Comparison of ENCODE assay signal across 9 cellular contexts in genomic region chr3:150371741-150372254, GRCh38. TPM values are rescaled to one million over a fixed set of nuclear protein-coding genes. Genes with fewer than 3 reads are reported as not detected.
DNase-seq lines count a peak whose midpoint lies in the region; TF ChIP-seq lines count a peak whose summit lies in the region.
"Had no signal": no experiment of that assay in that cellular context is flagged by ENCODE, and none has a peak within 500 bp of the region (broad histone marks: within the 10 kb centered on the region; RNA-seq: fewer than 3 reads in every experiment).

No MANE protein-coding gene starts in this region.

- H3K27me3 ChIP-seq in thyroid gland, result no peaks in the 10 kb centered on the region

- TF ChIP-seq CTCF in thyroid gland (IDR thresholded peaks at IDR 0.05), result no peak

- H3K9me3 Mint-ChIP-seq in activated CD4-positive, alpha-beta T cell treated with anti-CD3 and anti-CD28 coated beads, Interleukin-2, amount 10 ng/mL, durations not matched to agents 7 days and 5 days, result no peaks in the 10 kb centered on the region

- CTCF ChIA-PET in activated CD4-positive, alpha-beta T cell treated with anti-CD3 and anti-CD28 coated beads, Interleukin-2, amount 10 ng/mL, durations not matched to agents 7 days and 5 days (lab: Charles Lee), result no interaction called here

- H3K27ac ChIP-seq in thyroid gland, result peak overlapping the region in 2 of 3 donors; percentile 64 to 74

- WGBS in thyroid gland, 2 donors, result 16 to 28% methylated on average over 6 of the region's 6 CpGs

- H3K36me3 Mint-ChIP-seq in activated CD4-positive, alpha-beta T cell treated with anti-CD3 and anti-CD28 coated beads, Interleukin-2, amount 10 ng/mL, durations not matched to agents 7 days and 5 days (ENCODE audit: low read depth), result no peaks in the 10 kb centered on the region

- TF ChIP-seq POLR2A in thyroid gland (IDR thresholded peaks at IDR 0.05), result peak in 1 of 2 donors; percentile 72

- no peak overlapping the region for H3K27ac Mint-ChIP-seq in activated CD4-positive, alpha-beta T cell treated with anti-CD3 and anti-CD28 coated beads, Interleukin-2, amount 10 ng/mL, durations not matched to agents 7 days and 5 days
- H3K27ac Mint-ChIP-seq: B cell had no signal

- H3K36me3 ChIP-seq in thyroid gland, result no peaks in the 10 kb centered on the region

- peaks cover 2% of the 10 kb centered on the region for H3K27me3 Mint-ChIP-seq in activated CD4-positive, alpha-beta T cell treated with anti-CD3 and anti-CD28 coated beads, Interleukin-2, amount 10 ng/mL, durations not matched to agents 7 days and 5 days
- H3K27me3 Mint-ChIP-seq: B cell had no signal

- peaks cover 14 to 30% of the 10 kb centered on the region in 2 donors for H3K4me1 ChIP-seq in thyroid gland

- peaks cover 5% of the 10 kb centered on the region for H3K4me1 Mint-ChIP-seq in activated CD4-positive, alpha-beta T cell treated with anti-CD3 and anti-CD28 coated beads, Interleukin-2, amount 10 ng/mL, durations not matched to agents 7 days and 5 days

- POLR2A ChIA-PET in activated CD4-positive, alpha-beta T cell treated with anti-CD3 and anti-CD28 coated beads, Interleukin-2, amount 10 ng/mL, durations not matched to agents 7 days and 5 days (lab: Charles Lee), result no interaction called here

- intact Hi-C loops in thyroid gland (cut with DNase I), result no loop called here

- no peaks in the 10 kb centered on the region for H3K9me3 ChIP-seq in thyroid gland

- in situ Hi-C loops in T47D (cut with HindIII; ENCODE audit: low pct_unique_long_range_greater_than_20kb, low sequenced_read_pairs), result no loop called here

- DNase-seq in NCI-H2171 treated with DMSO at 0.1 percent for 48 hours (lab: John Stamatoyannopoulos, UW), result peak; percentile 51
- no peak for DNase-seq in NCI-H2171 (lab: John Stamatoyannopoulos, UW)
- peak; percentile 37 to 90 for DNase-seq in T47D (ENCODE audit: low read depth in 1 of 2, low spot score in 1 of 2)
- DNase-seq in kidney glomerular epithelial cell (lab: John Stamatoyannopoulos, UW), result peak; percentile 99
- DNase-seq in thyroid gland, result peak; percentile 27 to 42
- DNase-seq in activated CD4-positive, alpha-beta T cell treated with anti-CD3 and anti-CD28 coated beads, Interleukin-2, amount 10 ng/mL, durations not matched to agents 7 days and 5 days, result no peak
- DNase-seq in RPMI8226, result no peak
- DNase-seq in 8988T, result no peak

- no peak overlapping the region for H3K4me3 ChIP-seq in thyroid gland (replicated peaks in 1 of 3)

- no peak overlapping the region for H3K4me3 Mint-ChIP-seq in activated CD4-positive, alpha-beta T cell treated with anti-CD3 and anti-CD28 coated beads, Interleukin-2, amount 10 ng/mL, durations not matched to agents 7 days and 5 days
- H3K4me3 Mint-ChIP-seq: B cell had no signal

RNA-seq across cellular contexts. Expression of gene TSC22D2, which starts 36.3 kb away (rescaled TPM):
- total RNA-seq in thyroid gland, result 10 to 100 TPM; 14.4 to 35.1 (median 21.2) TPM
- 10 to 100 TPM; 14.8 to 19.6 TPM for total RNA-seq in activated CD4-positive, alpha-beta T cell treated with anti-CD3 and anti-CD28 coated beads, Interleukin-2, amount 10 ng/mL, durations not matched to agents 7 days and 5 days

Comparison
In these comparisons a context has a peak if more than half of its experiments do, and no peak if none do; other contexts are left out.
1. DNase-seq: peak in NCI-H2171 treated with DMSO at 0.1 percent for 48 hours (single experiment), T47D (2 of 2), kidney glomerular epithelial cell (single experiment) and thyroid gland (2 of 2); none in NCI-H2171 (single experiment), activated CD4-positive, alpha-beta T cell treated with anti-CD3 and anti-CD28 coated beads, Interleukin-2, amount 10 ng/mL, durations not matched to agents 7 days and 5 days (single experiment), RPMI8226 (single experiment) and 8988T (single experiment).